8 cellular contexts compared by ENCODE assay signal in the genomic region with DNA sequence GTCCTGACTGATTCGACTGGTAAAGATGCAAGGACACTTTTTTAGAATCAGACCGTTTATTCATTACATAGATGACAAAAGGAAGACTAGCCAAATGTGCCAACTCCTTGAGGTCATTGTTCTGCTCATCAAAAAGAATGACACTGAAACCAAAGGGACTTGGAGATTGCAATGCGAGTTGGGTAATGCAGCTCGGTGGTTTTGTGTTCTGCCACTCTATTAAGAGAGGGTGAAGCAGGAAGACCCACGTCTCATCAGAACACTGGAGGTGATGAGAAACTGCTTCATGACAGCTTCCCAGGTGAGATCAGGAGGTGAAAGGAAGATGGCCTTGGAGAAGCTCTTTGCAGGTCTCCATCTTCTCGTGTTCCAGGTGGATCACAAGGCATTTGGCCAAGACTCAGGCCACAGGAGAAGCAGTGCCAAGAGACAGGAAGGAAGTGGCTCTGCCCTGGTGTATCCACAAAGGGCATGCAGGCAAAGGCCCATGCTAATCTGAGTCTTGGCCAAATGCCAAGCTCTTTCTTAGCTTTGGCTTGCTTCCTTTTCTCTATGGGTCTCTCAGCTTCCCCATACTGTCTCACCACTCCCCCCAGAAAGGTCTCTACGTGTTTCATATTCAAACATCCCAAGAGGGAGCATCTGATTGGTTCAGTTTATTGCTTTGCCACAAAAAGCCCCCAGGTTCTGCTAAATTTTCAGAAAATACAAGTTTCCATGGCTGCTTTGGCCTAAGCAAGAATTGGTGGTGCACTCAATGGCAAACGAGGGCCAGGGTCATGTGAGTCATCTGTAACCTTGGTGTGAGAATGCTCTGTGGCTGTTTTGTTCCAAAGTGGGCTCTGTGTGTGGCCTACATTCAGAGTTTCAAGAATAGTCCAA. TPM values are rescaled to one million over a fixed set of nuclear protein-coding genes. Genes with fewer than 3 reads are reported as not detected.
DNase-seq lines count a peak whose midpoint lies in the region; ATAC-seq and TF ChIP-seq lines count a peak whose summit lies in the region.

No MANE protein-coding gene starts in this region.

- H3K9me3 ChIP-seq in DOHH2 (ENCODE audit: control insufficient read depth, insufficient read depth, low read length) (peaks cover 11% of the 10 kb centered on the region; the same call in 1 of the 2 replicates), Loucy (ENCODE audit: insufficient read depth, low read depth, low read length) (no peaks in the 10 kb centered on the region), WERI-Rb-1 (ENCODE audit: severe bottlenecking) (no peaks in the 10 kb centered on the region)

- no peaks in the 10 kb centered on the region for H4K20me1 ChIP-seq in DOHH2 (ENCODE audit: control insufficient read depth, insufficient read depth, low read depth, low read length)
- no peaks in the 10 kb centered on the region for H4K20me1 ChIP-seq in Loucy (ENCODE audit: insufficient read depth, low read length, poor library complexity, severe bottlenecking)

- H3K4me1 ChIP-seq in DOHH2 (ENCODE audit: control insufficient read depth, low read length) (peaks cover 41% of the 10 kb centered on the region), Loucy (ENCODE audit: insufficient read depth, low read length, poor library complexity, severe bottlenecking) (peaks cover 29% of the 10 kb centered on the region)

- H3K4me3 ChIP-seq in DOHH2 (ENCODE audit: low read length) (peak overlapping the region; percentile 18), Loucy (ENCODE audit: low read length, poor library complexity, severe bottlenecking) (peak overlapping the region; percentile 78), WERI-Rb-1 (ENCODE audit: low read depth, low read length) (no peak overlapping the region)

- H3K27ac ChIP-seq in DOHH2 (ENCODE audit: low read depth, low read length): no peak overlapping the region
- no peak overlapping the region for H3K27ac ChIP-seq in WERI-Rb-1

- ATAC-seq in GM21423 (IDR thresholded peaks at IDR 0.05; ENCODE audit: unreplicated experiment) (peak; percentile 57), omental fat pad (ENCODE audit: low FRiP score) (no peak)

- H3K9ac ChIP-seq in Loucy (ENCODE audit: low read depth, low read length, poor library complexity, severe bottlenecking): peak overlapping the region; percentile 88

- peak overlapping the region; percentile 28 for H3K4me2 ChIP-seq in DOHH2 (ENCODE audit: low read length)
- H3K4me2 ChIP-seq in Loucy (ENCODE audit: low read depth, low read length, poor library complexity, severe bottlenecking): peak overlapping the region; percentile 79

- H3F3A ChIP-seq in DOHH2 (ENCODE audit: control insufficient read depth, insufficient read depth) (peaks cover 9% of the 10 kb centered on the region), Loucy (ENCODE audit: low read depth) (0 out of 2 replicates have a peak, but pooled peaks cover 7% of the 10 kb centered on the region)

- TF ChIP-seq CTCF in DOHH2 (IDR thresholded peaks at IDR 0.05; ENCODE audit: low read depth, low read length, poor library complexity, severe bottlenecking): no peak
- TF ChIP-seq CTCF in Loucy (conservative IDR thresholded peaks at IDR 0.05; ENCODE audit: low read length): no peak
- TF ChIP-seq CTCF in omental fat pad (IDR thresholded peaks at IDR 0.05): no peak
- TF ChIP-seq CTCF in WERI-Rb-1 (IDR thresholded peaks at IDR 0.05; ENCODE audit: low read depth, low read length): no peak

- H2AFZ ChIP-seq in Loucy (ENCODE audit: low read length): peak overlapping the region; percentile 56

- H3K79me2 ChIP-seq in DOHH2 (ENCODE audit: control insufficient read depth, low read length) (peaks cover under 1% of the 10 kb centered on the region), Loucy (ENCODE audit: insufficient read depth, low read length) (peaks cover 30% of the 10 kb centered on the region; the same call in 1 of the 2 replicates)

- no peaks in the 10 kb centered on the region for H3K36me3 ChIP-seq in DOHH2 (ENCODE audit: control insufficient read depth, low read length)
- no peaks in the 10 kb centered on the region for H3K36me3 ChIP-seq in Loucy (ENCODE audit: insufficient read depth, low read length)
- no peaks in the 10 kb centered on the region for H3K36me3 ChIP-seq in WERI-Rb-1

- peak; percentile 65 for DNase-seq in activated effector memory CD4-positive, alpha-beta T cell treated with anti-CD3 and anti-CD28 coated beads, Interleukin-2, amount 50 U/mL, for 16 hours
- DNase-seq in pons (ENCODE audit: low spot score) (peak; percentile 86), omental fat pad (ENCODE audit: low spot score) (no peak), WERI-Rb-1 (no peak), iPS-NIHi11 (ENCODE audit: low spot score) (no peak)

- no peaks in the 10 kb centered on the region for H3K9me2 ChIP-seq in DOHH2 (replicated peaks; ENCODE audit: control insufficient read depth, low read length)
- H3K9me2 ChIP-seq in Loucy (replicated peaks; ENCODE audit: low read depth, low read length): no peaks in the 10 kb centered on the region

- H3K27me3 ChIP-seq in DOHH2 (ENCODE audit: control insufficient read depth, low read length): no peaks in the 10 kb centered on the region
- no peaks in the 10 kb centered on the region for H3K27me3 ChIP-seq in Loucy (ENCODE audit: insufficient read depth, low read length, poor library complexity, severe bottlenecking)
- H3K27me3 ChIP-seq in WERI-Rb-1 (ENCODE audit: insufficient read depth, low read depth, severe bottlenecking): no peaks in the 10 kb centered on the region

RNA-seq across cellular contexts. Expression of gene CCT8, which starts 5.7 kb away (rescaled TPM):
- total RNA-seq in omental fat pad: 100 to 1,000 TPM in 3 of 4 donors, 10 to 100 TPM in 1; 68.9 to 132 (median 113) TPM

RNA-seq across cellular contexts. Expression of gene MAP3K7CL, which starts 51.3 kb away (rescaled TPM):
- 1 to 10 TPM; 5.1 to 7.1 (median 5.9) TPM for total RNA-seq in omental fat pad

RNA-seq across cellular contexts. Expression of gene USP16, which starts 54.7 kb away (rescaled TPM):
- total RNA-seq in omental fat pad: 10 to 100 TPM; 36.2 to 46.2 (median 39.5) TPM

RNA-seq across cellular contexts. Expression of gene RWDD2B, which starts 60.0 kb away (rescaled TPM):
- 10 to 100 TPM in 3 of 4 donors, 1 to 10 TPM in 1; 5.2 to 15.5 (median 14.0) TPM for total RNA-seq in omental fat pad

Comparison
In these comparisons a context has a peak if more than half of its experiments do, and no peak if none do; other contexts are left out.
1. DNase-seq: peak in activated effector memory CD4-positive, alpha-beta T cell treated with anti-CD3 and anti-CD28 coated beads, Interleukin-2, amount 50 U/mL, for 16 hours (single experiment) and pons (single experiment); none in omental fat pad (single experiment), WERI-Rb-1 (single experiment) and iPS-NIHi11 (single experiment).